Comparison of ENCODE assay signal across 19 cellular contexts in the genomic region with DNA sequence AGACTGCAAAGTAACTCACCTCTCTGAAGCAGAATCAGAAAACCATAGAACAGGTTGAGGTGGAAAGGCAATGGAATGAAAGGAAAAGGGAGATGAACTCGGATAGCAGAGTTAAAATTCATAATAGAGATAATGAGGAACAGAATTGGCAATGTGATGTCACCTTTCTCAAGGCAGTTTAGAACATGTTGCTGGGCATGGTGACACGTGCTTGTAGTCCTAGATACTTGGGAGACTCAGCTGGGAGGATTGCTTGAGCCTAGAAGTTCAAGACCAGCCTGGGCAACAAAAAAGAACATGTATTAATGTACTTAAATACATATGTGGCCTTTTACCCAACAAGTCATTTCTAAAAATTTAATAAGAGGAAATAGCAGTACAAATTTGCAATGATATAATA.
DNase-seq lines count a peak whose midpoint lies in the region; ATAC-seq, FAIRE-seq and TF ChIP-seq lines count a peak whose summit lies in the region.
"Had no signal": no experiment of that assay in that cellular context is flagged by ENCODE, and none has a peak within 500 bp of the region (broad histone marks: within the 10 kb centered on the region; RNA-seq: fewer than 3 reads in every experiment).

No MANE protein-coding gene starts in this region.

- no peak overlapping the region for H3K27ac Mint-ChIP-seq in MCF 10A (ENCODE audit: low read depth, unreplicated experiment)
- H3K27ac Mint-ChIP-seq in activated CD4-positive, alpha-beta T cell treated with anti-CD3 and anti-CD28 coated beads, Interleukin-2, amount 10 ng/mL, durations not matched to agents 7 days and 5 days: no peak overlapping the region
- H3K27ac Mint-ChIP-seq: CD4-positive, CD25-positive, alpha-beta regulatory T cell; HFFc6 had no signal

- H3K9me3 ChIP-seq in mammary epithelial cell (replicated peaks; ENCODE audit: insufficient read depth, low read length) (no peaks in the 10 kb centered on the region), PC-9 (ENCODE audit: insufficient read depth, low read depth) (no peaks in the 10 kb centered on the region), small intestine (ENCODE audit: control insufficient read depth, low read depth) (no peaks in the 10 kb centered on the region)
- H3K9me3 ChIP-seq: BLaER1 treated with 17β-estradiol and CSF1 and Interleukin-3, amounts not matched to agents 10 nM and 100 nM; HAP-1 had no signal

- CTCF ChIA-PET in MCF 10A (lab: Yijun Ruan, JAX) (no interaction called here), mammary epithelial cell (lab: Charles Lee; ENCODE audit: low non-redundant PET) (no interaction called here), PC-9 (lab: Charles Lee) (no interaction called here)
- CTCF ChIA-PET in activated CD4-positive, alpha-beta T cell treated with anti-CD3 and anti-CD28 coated beads, Interleukin-2, amount 10 ng/mL, durations not matched to agents 7 days and 5 days (lab: Charles Lee): no interaction called here

- no peaks in the 10 kb centered on the region for H3K9me3 Mint-ChIP-seq in MCF 10A (ENCODE audit: unreplicated experiment)
- peaks cover 4% of the 10 kb centered on the region for H3K9me3 Mint-ChIP-seq in activated CD4-positive, alpha-beta T cell treated with anti-CD3 and anti-CD28 coated beads, Interleukin-2, amount 10 ng/mL, durations not matched to agents 7 days and 5 days
- H3K9me3 Mint-ChIP-seq: HFFc6 had no signal

- H3K79me2 ChIP-seq in mammary epithelial cell (ENCODE audit: insufficient read depth, low read length): no peaks in the 10 kb centered on the region
- H3K79me2 ChIP-seq in PC-9 (ENCODE audit: low read depth): no peaks in the 10 kb centered on the region

- peaks cover 11% of the 10 kb centered on the region for H3K27me3 Mint-ChIP-seq in MCF 10A (ENCODE audit: insufficient read depth, unreplicated experiment)
- H3K27me3 Mint-ChIP-seq in activated CD4-positive, alpha-beta T cell treated with anti-CD3 and anti-CD28 coated beads, Interleukin-2, amount 10 ng/mL, durations not matched to agents 7 days and 5 days: peaks cover 2% of the 10 kb centered on the region

- H3K27me3 ChIP-seq in mammary epithelial cell (ENCODE audit: insufficient read depth, low read length) (no peaks in the 10 kb centered on the region), PC-9 (ENCODE audit: insufficient read depth, low read depth) (no peaks in the 10 kb centered on the region), small intestine (ENCODE audit: control insufficient read depth in 2 of 2, insufficient read depth in 2 of 2, low read length in 2 of 2) (no peaks in the 10 kb centered on the region)
- H3K27me3 ChIP-seq: BLaER1 treated with 17β-estradiol and CSF1 and Interleukin-3, amounts not matched to agents 10 nM and 100 nM had no signal

- H2AFZ ChIP-seq in mammary epithelial cell (ENCODE audit: low read depth, low read length): no peak overlapping the region
- no peak overlapping the region for H2AFZ ChIP-seq in PC-9

- peaks cover 24% of the 10 kb centered on the region for H3K4me1 Mint-ChIP-seq in MCF 10A (ENCODE audit: insufficient read depth, unreplicated experiment)
- H3K4me1 Mint-ChIP-seq in activated CD4-positive, alpha-beta T cell treated with anti-CD3 and anti-CD28 coated beads, Interleukin-2, amount 10 ng/mL, durations not matched to agents 7 days and 5 days: peaks cover 14% of the 10 kb centered on the region

- H3K36me3 Mint-ChIP-seq in MCF 10A (ENCODE audit: insufficient read depth, unreplicated experiment): no peaks in the 10 kb centered on the region
- H3K36me3 Mint-ChIP-seq in activated CD4-positive, alpha-beta T cell treated with anti-CD3 and anti-CD28 coated beads, Interleukin-2, amount 10 ng/mL, durations not matched to agents 7 days and 5 days (ENCODE audit: low read depth): peaks cover 2% of the 10 kb centered on the region
- H3K36me3 Mint-ChIP-seq: CD4-positive, CD25-positive, alpha-beta regulatory T cell had no signal

- no peak overlapping the region for H3K4me3 Mint-ChIP-seq in MCF 10A (ENCODE audit: unreplicated experiment)
- H3K4me3 Mint-ChIP-seq in activated CD4-positive, alpha-beta T cell treated with anti-CD3 and anti-CD28 coated beads, Interleukin-2, amount 10 ng/mL, durations not matched to agents 7 days and 5 days: no peak overlapping the region
- H3K4me3 Mint-ChIP-seq: CD4-positive, CD25-positive, alpha-beta regulatory T cell; HFFc6 had no signal

- in situ Hi-C loops in mammary epithelial cell (cut with MboI; ENCODE audit: low sequenced_read_pairs in 2 of 2): no loop called here

- FAIRE-seq in small intestine (lab: Jason Lieb, UNC): no peak
- FAIRE-seq: GM12892, H1 had no signal

- POLR2A ChIA-PET in MCF 10A (lab: Yijun Ruan, JAX) (interaction anchor here (0.9 kb wide), 1 partner anchor 187 kb away, joined by 3 read pairs; no protein-coding TSS in a partner anchor), PC-9 (lab: Charles Lee; ENCODE audit: unreplicated experiment) (no interaction called here)
- POLR2A ChIA-PET in activated CD4-positive, alpha-beta T cell treated with anti-CD3 and anti-CD28 coated beads, Interleukin-2, amount 10 ng/mL, durations not matched to agents 7 days and 5 days (lab: Charles Lee): no interaction called here

- dilution Hi-C loops in mammary epithelial cell (cut with HindIII; ENCODE audit: low sequenced_read_pairs): no loop called here

- H3F3A ChIP-seq in PC-9 (ENCODE audit: insufficient read depth, low read depth): peaks cover 23% of the 10 kb centered on the region

- H3K4me2 ChIP-seq in mammary epithelial cell (ENCODE audit: insufficient read depth, low read depth, low read length) (no peak overlapping the region), PC-9 (peak overlapping the region; percentile 62)
- H3K4me2 ChIP-seq: BLaER1 treated with 17β-estradiol and CSF1 and Interleukin-3, amounts not matched to agents 10 nM and 100 nM had no signal

- ATAC-seq in HG03442 (IDR thresholded peaks at IDR 0.05; ENCODE audit: unreplicated experiment) (no peak), GM19324 (IDR thresholded peaks at IDR 0.05; ENCODE audit: low FRiP score, unreplicated experiment) (no peak)

- H4K20me1 ChIP-seq in mammary epithelial cell (ENCODE audit: insufficient read depth, low read length) (no peaks in the 10 kb centered on the region), PC-9 (ENCODE audit: insufficient read depth) (no peaks in the 10 kb centered on the region)
- H4K20me1 ChIP-seq: BLaER1 treated with 17β-estradiol and CSF1 and Interleukin-3, amounts not matched to agents 10 nM and 100 nM had no signal

- intact Hi-C loops in MCF 10A (cut with micrococcal nuclease) (no loop called here), mammary epithelial cell (cut with micrococcal nuclease) (no loop called here), PC-9 (cut with micrococcal nuclease; ENCODE audit: unreplicated experiment) (loop anchor here (2.0 to 5.0 kb wide), 2 partner anchors 39 to 81 kb away; partner anchors contain the start of gene MIER3)

- no peaks in the 10 kb centered on the region for H3K9me2 ChIP-seq in PC-9 (ENCODE audit: insufficient read depth)

- no peaks in the 10 kb centered on the region for H3K36me3 ChIP-seq in mammary epithelial cell (ENCODE audit: insufficient read depth, low read length)
- no peaks in the 10 kb centered on the region for H3K36me3 ChIP-seq in PC-9 (ENCODE audit: low read depth)
- no peaks in the 10 kb centered on the region for H3K36me3 ChIP-seq in small intestine (ENCODE audit: control insufficient read depth in 2 of 2, insufficient read depth in 2 of 2, low read length in 2 of 2)
- H3K36me3 ChIP-seq: BLaER1 treated with 17β-estradiol and CSF1 and Interleukin-3, amounts not matched to agents 10 nM and 100 nM; HAP-1 had no signal

- H3K27ac ChIP-seq in mammary epithelial cell (ENCODE audit: insufficient read depth, low read depth, low read length) (no peak overlapping the region), PC-9 (peak overlapping the region; percentile 89), epithelial cell of prostate (peak overlapping the region; percentile 57), small intestine (ENCODE audit: low read depth in 1 of 2, low read length in 1 of 2) (peak overlapping the region; percentile 60 to 96)
- H3K27ac ChIP-seq: BLaER1 treated with 17β-estradiol and CSF1 and Interleukin-3, amounts not matched to agents 10 nM and 100 nM had no signal

- TF ChIP-seq CTCF in MCF 10A (IDR thresholded peaks at IDR 0.05; ENCODE audit: unreplicated experiment) (no peak), mammary epithelial cell (conservative IDR thresholded peaks at IDR 0.05 in 1 of 2, IDR thresholded peaks at IDR 0.05 in 1 of 2; ENCODE audit: extremely low read depth in 1 of 2, insufficient read depth in 1 of 2, low read depth in 1 of 2, low read length in 2 of 2) (no peak), PC-9 (conservative IDR thresholded peaks at IDR 0.05) (no peak)

- 63% methylated on average over 2 of the region's 2 CpGs for WGBS in mammary epithelial cell (ENCODE audit: low coverage, missing lambda C conversion rate)
- WGBS in small intestine, 3 donors: 42 to 71% (median 55%) methylated on average over 2 of the region's 2 CpGs

- H3K9ac ChIP-seq in mammary epithelial cell (ENCODE audit: insufficient read depth, low read length): no peak overlapping the region
- H3K9ac ChIP-seq: BLaER1 treated with 17β-estradiol and CSF1 and Interleukin-3, amounts not matched to agents 10 nM and 100 nM had no signal

- BruUV-seq in MCF 10A (replicated peaks; lab: Mats Ljungman, UMichigan) (no TSS peak), mammary epithelial cell (replicated peaks; lab: Mats Ljungman, UMichigan) (no TSS peak), PC-9 (replicated peaks; lab: Mats Ljungman, UMichigan) (no TSS peak)

- H3K4me3 ChIP-seq in mammary epithelial cell (replicated peaks in 1 of 3; ENCODE audit: insufficient read depth in 1 of 3, low read depth in 2 of 3, low read length in 3 of 3) (no peak overlapping the region), PC-9 (no peak overlapping the region), small intestine (ENCODE audit: low read depth in 1 of 2, low read length in 2 of 2) (no peak overlapping the region)
- H3K4me3 ChIP-seq: BLaER1 treated with 17β-estradiol and CSF1 and Interleukin-3, amounts not matched to agents 10 nM and 100 nM; HAP-1 had no signal

- DNase-seq in MCF 10A (ENCODE audit: unreplicated experiment) (peak; percentile 1), mammary epithelial cell (no peak), PC-9 (no peak), epithelial cell of prostate (ENCODE audit: low read depth, low spot score) (no peak), small intestine (no peak)
- DNase-seq in activated CD4-positive, alpha-beta T cell treated with anti-CD3 and anti-CD28 coated beads, Interleukin-2, amount 10 ng/mL, durations not matched to agents 7 days and 5 days: no peak
- DNase-seq: 8988T; ACHN; CD4-positive, CD25-positive, alpha-beta regulatory T cell; DND-41; GDM1; HFFc6; IMR-90 had no signal

- peaks cover 14% of the 10 kb centered on the region for H3K4me1 ChIP-seq in mammary epithelial cell (ENCODE audit: insufficient read depth, low read length)
- H3K4me1 ChIP-seq in PC-9 (replicated peaks; ENCODE audit: insufficient read depth): peaks cover 46% of the 10 kb centered on the region
- no peaks in the 10 kb centered on the region for H3K4me1 ChIP-seq in small intestine (ENCODE audit: control insufficient read depth in 2 of 2, insufficient read depth in 1 of 2, low read depth in 1 of 2, low read length in 1 of 2)
